ENCODE assay signal across 16 cellular contexts in genomic region chr14:38004610-38004879, GRCh38.
DNase-seq lines count a peak whose midpoint lies in the region; ATAC-seq, FAIRE-seq and TF ChIP-seq lines count a peak whose summit lies in the region.
"Had no signal": no experiment of that assay in that cellular context is flagged by ENCODE, and none has a peak within 500 bp of the region (broad histone marks: within the 10 kb centered on the region; RNA-seq: fewer than 3 reads in every experiment).

No MANE protein-coding gene starts in this region.

- no peak overlapping the region for H2BK120ac ChIP-seq in H1 (replicated peaks; ENCODE audit: low read depth, low read length)

- no peak overlapping the region for H3K4ac ChIP-seq in H1 (replicated peaks; ENCODE audit: insufficient read length, low read depth, low read length)

- no peak overlapping the region for H2BK12ac ChIP-seq in H1 (ENCODE audit: low read depth, low read length)

- H3K56ac ChIP-seq in H1 (replicated peaks; ENCODE audit: insufficient read length, low read depth, low read length) = no peak overlapping the region

- H3K4me2 ChIP-seq in H1 (ENCODE audit: insufficient read depth in 1 of 2, low read depth in 2 of 2, low read length in 2 of 2) = no peak overlapping the region

- peaks cover 2% of the 10 kb centered on the region; the same call in 1 of the 2 replicates for H3K23me2 ChIP-seq in H1 (ENCODE audit: low read depth, low read length)

- H3K9ac ChIP-seq in H1 (replicated peaks in 1 of 4; ENCODE audit: extremely low read depth in 1 of 4, low read depth in 3 of 4, low read length in 3 of 4) = no peak overlapping the region

- H2AFZ ChIP-seq in H1 (ENCODE audit: low read length) = no peak overlapping the region

- H3K18ac ChIP-seq in H1 (ENCODE audit: extremely low read depth, low read length) = no peak overlapping the region

- CTCF ChIA-PET in H1 (lab: Charles Lee; ENCODE audit: partially characterized antibody) = interaction anchor here (1.2 to 2.0 kb wide), 2 partner anchors 9 to 18 kb away, joined by 5 to 7 read pairs; no protein-coding TSS in a partner anchor

- H4K20me1 ChIP-seq in H1 (replicated peaks in 1 of 2; ENCODE audit: control insufficient read depth in 1 of 2, insufficient read depth in 2 of 2, low read length in 2 of 2) = no peaks in the 10 kb centered on the region

- H4K8ac ChIP-seq in H1 (ENCODE audit: extremely low read depth, insufficient read depth, low read length) = no peak overlapping the region

- no peak overlapping the region for H3K14ac ChIP-seq in H1 (ENCODE audit: insufficient read length)

- no peak overlapping the region for H3K4me3 ChIP-seq in H1 (ENCODE audit: extremely low read depth in 1 of 4, insufficient read depth in 2 of 4, low read depth in 3 of 4, low read length in 4 of 4)

- DNase-seq in NCI-H82 (lab: John Stamatoyannopoulos, UW) = peak; percentile 57
- no peak for DNase-seq in NCI-H82 treated with DMSO at 0.1 percent for 48 hours (lab: John Stamatoyannopoulos, UW; ENCODE audit: unreplicated experiment)
- peak; percentile 47 to 79 for DNase-seq in NCI-H524 (lab: John Stamatoyannopoulos, UW)
- DNase-seq in H1 (ENCODE audit: low read depth in 1 of 2, low spot score in 2 of 2) = no peak
- no peak for DNase-seq in DMS153 (lab: John Stamatoyannopoulos, UW)
- DNase-seq: 8988T; ACHN; BE2C; CD4-positive, alpha-beta memory T cell; DMS53; GF-D8; H9 had no signal

- H2BK20ac ChIP-seq in H1 (ENCODE audit: low read length) = no peak overlapping the region; the same call in 1 of the 2 replicates

- ATAC-seq in GM21447 (IDR thresholded peaks at IDR 0.05; ENCODE audit: unreplicated experiment) (no peak), HG03457 (IDR thresholded peaks at IDR 0.05; ENCODE audit: unreplicated experiment) (no peak)

- no peak overlapping the region for H4K91ac ChIP-seq in H1 (replicated peaks; ENCODE audit: insufficient read length, low read length)

- H3K79me2 ChIP-seq in H1 (ENCODE audit: control insufficient read depth in 1 of 2, insufficient read depth in 2 of 2, low read length in 2 of 2) = no peaks in the 10 kb centered on the region

- no peak overlapping the region for H2AK5ac ChIP-seq in H1 (ENCODE audit: low read depth, low read length)

- H2BK15ac ChIP-seq in H1 (ENCODE audit: low read length) = no peak overlapping the region

- H4K5ac ChIP-seq in H1 (ENCODE audit: insufficient read length, low read depth, low read length) = no peak overlapping the region

- TF ChIP-seq EP300 in H1 (IDR thresholded peaks at IDR 0.05; ENCODE audit: borderline replicate concordance in 1 of 2, low read depth in 2 of 2, low read length in 2 of 2) = no peak

- no peak for TF ChIP-seq RAD21 in H1 (IDR thresholded peaks at IDR 0.05 in 1 of 2, conservative IDR thresholded peaks at IDR 0.05 in 1 of 2; ENCODE audit: low read depth in 2 of 2, low read length in 2 of 2)

- TF ChIP-seq CTCF in H1 (IDR thresholded peaks at IDR 0.05; ENCODE audit: control extremely low read depth in 1 of 3, insufficient read depth in 1 of 3, low read depth in 1 of 3, low read length in 3 of 3) = no peak

- H3K23ac ChIP-seq in H1 (ENCODE audit: insufficient read length) = no peak overlapping the region

- H3K4me1 ChIP-seq in H1 (replicated peaks in 1 of 4; ENCODE audit: control insufficient read depth in 3 of 4, insufficient read depth in 4 of 4, low read length in 3 of 4) = peaks cover 2 to 8% (median 2%) of the 10 kb centered on the region in 4 experiments; a peak in 4 of 7 replicates
- H3K4me1 ChIP-seq: BE2C had no signal

- POLR2A ChIA-PET in H1 (lab: Charles Lee; ENCODE audit: partially characterized antibody) = interaction anchor here (6.5 kb wide), 1 partner anchor 195 kb away, joined by 50 read pairs; no protein-coding TSS in a partner anchor

- no peak for TF ChIP-seq POLR2A in H1 (IDR thresholded peaks at IDR 0.05; ENCODE audit: control extremely low read depth in 1 of 2, low read depth in 2 of 2, low read length in 2 of 2)

- H3K27ac ChIP-seq in H1 (ENCODE audit: low read depth, low read length) = no peak overlapping the region
- H3K27ac ChIP-seq: C4-2B had no signal

- H2BK5ac ChIP-seq in H1 (ENCODE audit: low read depth, low read length) = no peak overlapping the region

- no peak for FAIRE-seq in H1 (lab: Jason Lieb, UNC)
- FAIRE-seq: GM19239 had no signal

- H3K36me3 ChIP-seq in H1 (ENCODE audit: control insufficient read depth in 2 of 4, insufficient read depth in 4 of 4, low read length in 3 of 4) = no peaks in the 10 kb centered on the region
- H3K36me3 ChIP-seq: BE2C had no signal

- no peaks in the 10 kb centered on the region for H3K79me1 ChIP-seq in H1 (ENCODE audit: low read depth, low read length)

- no peaks in the 10 kb centered on the region for H3K9me3 ChIP-seq in H1 (ENCODE audit: insufficient read depth in 2 of 2, low read depth in 1 of 2, low read length in 1 of 2)
- H3K9me3 ChIP-seq: BE2C had no signal

- H3K27me3 ChIP-seq in H1 (replicated peaks in 1 of 4; ENCODE audit: control insufficient read depth in 3 of 4, extremely low read depth in 1 of 4, insufficient read depth in 3 of 4, low read length in 3 of 4) = no peaks in the 10 kb centered on the region
- H3K27me3 ChIP-seq: BE2C had no signal

TF ChIP-seq in H1, 55 proteins besides CTCF, POLR2A, EP300 and RAD21:
- TF ChIP-seq RBBP5 (IDR thresholded peaks at IDR 0.05; ENCODE audit: borderline replicate concordance, low read depth, low read length) = no peak
- peak; percentile 8 for TF ChIP-seq NANOG (IDR thresholded peaks at IDR 0.05; ENCODE audit: insufficient read depth, low read depth, low read length, poor library complexity, severe bottlenecking)

Comparison
In these comparisons a context has a peak if more than half of its experiments do, and no peak if none do; other contexts are left out.
1. DNase-seq: peak in NCI-H82 (single experiment) and NCI-H524 (2 of 2); none in NCI-H82 treated with DMSO at 0.1 percent for 48 hours (single experiment), H1 (0 of 2) and DMS153 (single experiment).